In genomic region chr7:157010588-157011332, GRCh38 we compare ENCODE assay signal across 8 cellular contexts. TPM values are rescaled to one million over a fixed set of nuclear protein-coding genes. Genes with fewer than 3 reads are reported as not detected.
DNase-seq lines count a peak whose midpoint lies in the region; ATAC-seq, FAIRE-seq and TF ChIP-seq lines count a peak whose summit lies in the region.

MNX1 (minus strand) TSS chr7:157010663; CDS start chr7:157010350, 313 bp downstream.

- CTCF ChIA-PET in Panc1 (lab: Charles Lee) = interaction anchor here (0.6 kb wide), 1 partner anchor 328 kb away, joined by 3 read pairs; no protein-coding TSS in a partner anchor

- no TSS peak for BruUV-seq in Panc1 (replicated peaks; lab: Mats Ljungman, UMichigan)

- H3K9me3 ChIP-seq in Panc1 (ENCODE audit: control insufficient read depth, insufficient read depth, low read depth, low read length) (no peaks in the 10 kb centered on the region), ascending aorta (no peaks in the 10 kb centered on the region), keratinocyte (ENCODE audit: control insufficient read depth, low read depth, low read length) (no peaks in the 10 kb centered on the region)

- TF ChIP-seq CTCF in Panc1 (IDR thresholded peaks at IDR 0.05) (no peak), ascending aorta (IDR thresholded peaks at IDR 0.05) (no peak), keratinocyte (optimal IDR thresholded peaks at IDR 0.05 in 1 of 3, IDR thresholded peaks at IDR 0.05 in 1 of 3, conservative IDR thresholded peaks at IDR 0.05 in 1 of 3; ENCODE audit: extremely low read depth in 1 of 3, insufficient read depth in 2 of 3, low read length in 3 of 3) (no peak)

- peak; percentile 62 for ATAC-seq in GM21576 (IDR thresholded peaks at IDR 0.05; ENCODE audit: unreplicated experiment)
- peak; percentile 98 for ATAC-seq in Panc1

- H4K20me1 ChIP-seq in keratinocyte (ENCODE audit: control insufficient read depth, extremely low read depth, insufficient read depth, low read length) = no peaks in the 10 kb centered on the region

- DNase-seq in HUDEP-2 (lab: John Stamatoyannopoulos, UW; ENCODE audit: unreplicated experiment in 76 of 76) = peak in 49 of 76 experiments; percentile 2 to 71 (median 34)
- no peak for DNase-seq in Panc1 (ENCODE audit: low read depth, low spot score)
- no peak for DNase-seq in ascending aorta (ENCODE audit: low spot score in 2 of 2)
- no peak for DNase-seq in keratinocyte (ENCODE audit: low read depth, low spot score)
- DNase-seq in stimulated activated CD4-positive, alpha-beta T cell treated with anti-CD3 and anti-CD28 coated beads, TNF-alpha, amount 100 ng/mL, for 24 hours (ENCODE audit: low read depth in 3 of 3) = peak in 2 of 3 experiments; percentile 16 to 55
- DNase-seq in KG1 (lab: John Stamatoyannopoulos, UW) = no peak

- in situ Hi-C loops in Panc1 (cut with HindIII; ENCODE audit: low pct_unique_long_range_greater_than_20kb, low sequenced_read_pairs) = no loop called here

- H3K9ac ChIP-seq in keratinocyte (ENCODE audit: control insufficient read depth, extremely low read depth, insufficient read depth, low read length) = no peak within 1 kb of the TSS

- H3K4me3 ChIP-seq in GM08714 (ENCODE audit: low read length) (peak within 1 kb of the TSS; percentile 83), Panc1 (ENCODE audit: low read depth in 2 of 2, low read length in 2 of 2) (peak within 1 kb of the TSS; percentile 62 to 75), ascending aorta (peak within 1 kb of the TSS; percentile 47 to 61), keratinocyte (ENCODE audit: control insufficient read depth in 2 of 3, extremely low read depth in 1 of 3, insufficient read depth in 2 of 3, low read depth in 1 of 3, low read length in 3 of 3) (peak within 1 kb of the TSS; percentile 56 to 68 (median 59))

- H3K27ac ChIP-seq in Panc1 (ENCODE audit: low read length) (peak within 1 kb of the TSS; percentile 59), ascending aorta (no peak within 1 kb of the TSS), keratinocyte (ENCODE audit: control insufficient read depth, insufficient read depth, low read length) (no peak within 1 kb of the TSS)

- FAIRE-seq in keratinocyte (lab: Jason Lieb, UNC) = no peak

- H3K9me1 ChIP-seq in keratinocyte (ENCODE audit: control insufficient read depth, extremely low read depth, insufficient read depth, low read length) = no peaks in the 10 kb centered on the region

- POLR2A ChIA-PET in Panc1 (lab: Charles Lee) = interaction anchor here (1.0 kb wide), 1 partner anchor 13 kb away, joined by 3 read pairs; no protein-coding TSS in a partner anchor

- H3K27me3 ChIP-seq in Panc1 (ENCODE audit: control insufficient read depth, insufficient read depth, low read length) = no peaks in the 10 kb centered on the region
- H3K27me3 ChIP-seq in ascending aorta = peaks cover 20% of the 10 kb centered on the region
- H3K27me3 ChIP-seq in keratinocyte (ENCODE audit: control insufficient read depth, extremely low read depth, insufficient read depth, low read length) = peaks cover 89% of the 10 kb centered on the region

- peaks cover 15% of the 10 kb centered on the region for H3K4me1 ChIP-seq in Panc1 (ENCODE audit: control insufficient read depth, insufficient read depth, low read length)
- peaks cover 2 to 3% of the 10 kb centered on the region in 2 donors for H3K4me1 ChIP-seq in ascending aorta
- peaks cover 8% of the 10 kb centered on the region for H3K4me1 ChIP-seq in keratinocyte (ENCODE audit: control insufficient read depth, extremely low read depth, insufficient read depth, low read length)

- dilution Hi-C loops in keratinocyte (cut with MboI; ENCODE audit: extremely low pct_ligation_motif_present, low sequenced_read_pairs) = no loop called here

- intact Hi-C loops in Panc1 (cut with micrococcal nuclease; ENCODE audit: unreplicated experiment) = no loop called here
- intact Hi-C loops in ascending aorta (cut with DNase I) = no loop called here

- H2AFZ ChIP-seq in keratinocyte (ENCODE audit: control insufficient read depth, low read length) = peak within 1 kb of the TSS; percentile 76

- H3K36me3 ChIP-seq in Panc1 (ENCODE audit: control insufficient read depth, insufficient read depth, low read length) = peaks cover 3% of the 10 kb centered on the region; the same call in 1 of the 2 replicates
- H3K36me3 ChIP-seq in ascending aorta = no peaks in the 10 kb centered on the region
- H3K36me3 ChIP-seq in keratinocyte (ENCODE audit: control insufficient read depth in 2 of 2, extremely low read depth in 1 of 2, insufficient read depth in 2 of 2, low read length in 2 of 2) = no peaks in the 10 kb centered on the region

- peak within 1 kb of the TSS; percentile 79 for H3K4me2 ChIP-seq in keratinocyte (ENCODE audit: control insufficient read depth, extremely low read depth, insufficient read depth, low read depth, low read length)

- H3K79me2 ChIP-seq in keratinocyte (ENCODE audit: control insufficient read depth, insufficient read depth, low read length) = no peaks in the 10 kb centered on the region

RNA-seq across cellular contexts. Expression of gene MNX1, which starts in this region (rescaled TPM):
- total RNA-seq in Panc1 (2021; ENCODE audit: unreplicated experiment) (3.6 TPM), ascending aorta (not detected)
- 1.9 TPM for polyA plus RNA-seq in Panc1 (2012; ENCODE audit: insufficient read length)
- 0.02 TPM in 1 of 3 replicates, not detected in the others for polyA plus RNA-seq in keratinocyte
- not detected for polyA plus RNA-seq in keratinocyte (2011; ENCODE audit: low read depth)
- not detected in 2 replicates for polyA plus RNA-seq in keratinocyte (2011; cell fraction: cytosol; rRNA removed)
- not detected in 2 replicates for polyA plus RNA-seq in keratinocyte (2011; cell fraction: nucleus; rRNA removed)
- 0.10 and 0.11 TPM in 2 replicates for polyA plus RNA-seq in keratinocyte (2012; ENCODE audit: low replicate concordance)
- 0.10 TPM in 1 of 3 replicates, not detected in the others for polyA minus RNA-seq in keratinocyte
- not detected for polyA minus RNA-seq in keratinocyte (2011; cell fraction: cytosol; rRNA and poly(A)+ RNA removed)
- not detected in 2 replicates for polyA minus RNA-seq in keratinocyte (2011; cell fraction: nucleus; rRNA and poly(A)+ RNA removed)

Comparison
In these comparisons a context has a peak if more than half of its experiments do, and no peak if none do; other contexts are left out.
1. DNase-seq: peak in HUDEP-2 (49 of 76) and stimulated activated CD4-positive, alpha-beta T cell treated with anti-CD3 and anti-CD28 coated beads, TNF-alpha, amount 100 ng/mL, for 24 hours (2 of 3); none in Panc1 (single experiment), ascending aorta (0 of 2), keratinocyte (single experiment) and KG1 (single experiment).
2. Peak in every context shown above with its lines, with median percentiles within 50 percentile points of each other: H3K4me3 ChIP-seq.